Comparison of ENCODE assay signal across 8 cellular contexts in the genomic region with DNA sequence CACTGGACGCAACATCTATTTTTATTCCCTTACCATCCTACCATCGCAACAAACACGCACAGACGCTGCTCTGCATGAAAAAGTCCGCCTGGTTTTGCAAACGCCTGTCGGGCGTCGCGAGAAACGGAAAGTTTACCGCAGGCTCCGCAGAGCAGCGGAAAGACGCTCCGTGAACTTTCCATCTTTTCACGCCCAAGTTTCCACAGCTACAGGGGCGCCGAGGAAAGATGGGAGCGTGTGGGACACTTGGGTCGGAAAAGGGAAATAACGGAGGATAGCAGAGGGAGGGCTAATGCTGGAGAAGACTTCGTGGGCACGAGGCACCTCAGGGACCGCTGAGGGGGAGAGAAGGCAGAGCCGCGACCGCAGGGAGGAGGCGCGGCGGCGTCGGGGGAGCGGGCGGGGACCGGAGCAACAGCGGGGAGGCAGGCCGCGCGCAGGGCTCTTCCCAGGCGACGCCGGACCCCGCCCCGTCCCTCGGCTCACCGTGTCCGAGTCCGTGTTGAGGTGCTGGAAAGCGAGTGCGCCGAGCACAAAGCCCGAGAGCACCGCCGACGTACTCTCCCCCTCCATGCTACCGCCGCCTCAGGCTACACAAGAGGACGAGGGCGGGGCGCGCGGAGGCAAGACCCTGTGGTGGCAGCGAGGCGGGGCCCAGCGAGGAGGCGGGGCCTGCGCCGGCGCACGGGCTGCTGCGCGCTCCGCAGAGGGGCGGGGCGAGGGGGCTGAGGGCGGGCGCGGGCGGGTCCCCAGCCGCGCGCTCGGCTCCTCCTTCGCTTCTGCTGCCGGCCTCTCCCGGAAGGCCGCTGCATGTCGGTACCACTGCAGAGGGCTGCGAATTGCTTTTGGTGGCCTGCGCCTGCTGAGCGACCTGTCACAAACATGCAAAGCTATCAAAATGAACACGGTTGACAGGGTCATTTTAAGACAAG. TPM values are rescaled to one million over a fixed set of nuclear protein-coding genes. Genes with fewer than 3 reads are reported as not detected.
DNase-seq lines count a peak whose midpoint lies in the region; ATAC-seq, FAIRE-seq and TF ChIP-seq lines count a peak whose summit lies in the region.

A gene (minus strand): TSS at position 601 of the 932 bp plus-strand sequence. CDS start 28 bp downstream, at position 573.

- H3K36me3 ChIP-seq in right atrium auricular region: no peaks in the 10 kb centered on the region

- H3K9me3 ChIP-seq in T-helper 17 cell (ENCODE audit: control insufficient read depth, low read length, poor library complexity, severe bottlenecking): no peaks in the 10 kb centered on the region
- H3K9me3 ChIP-seq in right atrium auricular region: no peaks in the 10 kb centered on the region

- H3K4me3 ChIP-seq in right atrium auricular region: peak within 1 kb of the TSS; percentile 64 to 70

- TF ChIP-seq CTCF in right atrium auricular region (IDR thresholded peaks at IDR 0.05): no peak

- DNase-seq in NCI-H1694 treated with DMSO at 0.1 percent for 48 hours (lab: John Stamatoyannopoulos, UW): peak; percentile 79
- peak; percentile 93 to 98 (median 96) for DNase-seq in T-helper 17 cell
- DNase-seq in anterior cingulate cortex (lab: John Stamatoyannopoulos, UW): peak; percentile 56 to 96 (median 90)
- peak; percentile 91 for DNase-seq in right atrium auricular region (ENCODE audit: low spot score)
- peak; percentile 64 for DNase-seq in pulmonary artery endothelial cell (ENCODE audit: low read depth, low spot score)
- DNase-seq in urothelium cell line (ENCODE audit: low spot score): peak; percentile 98

- H3K4me1 ChIP-seq in right atrium auricular region: peaks cover 0 to 13% of the 10 kb centered on the region in 2 donors

- no peaks in the 10 kb centered on the region for H3K27me3 ChIP-seq in right atrium auricular region

- H3K27ac ChIP-seq in right atrium auricular region: peak within 1 kb of the TSS; percentile 80 to 90

- H3K27me3 Mint-ChIP-seq in T-helper 17 cell: no peaks in the 10 kb centered on the region

- FAIRE-seq in urothelium cell line (lab: Jason Lieb, UNC): peak; percentile 61

- no peaks in the 10 kb centered on the region for H3K36me3 Mint-ChIP-seq in T-helper 17 cell (ENCODE audit: low read depth)

- H3K4me3 Mint-ChIP-seq in T-helper 17 cell: peak within 1 kb of the TSS; percentile 99

- H3K27ac Mint-ChIP-seq in T-helper 17 cell: peak within 1 kb of the TSS; percentile 93

- peak; percentile 87 for ATAC-seq in GM18499 (IDR thresholded peaks at IDR 0.05; ENCODE audit: insufficient read depth, unreplicated experiment)
- peak; percentile 96 for ATAC-seq in HG02938 (IDR thresholded peaks at IDR 0.05; ENCODE audit: unreplicated experiment)
- ATAC-seq in T-helper 17 cell: peak; percentile 93

- peaks cover 23% of the 10 kb centered on the region for H3K4me1 Mint-ChIP-seq in T-helper 17 cell

RNA-seq across cellular contexts. Expression of the gene that starts here (rescaled TPM):
- total RNA-seq in T-helper 17 cell: 10 to 100 TPM; 16.6 to 17.6 TPM
- total RNA-seq in right atrium auricular region: 1 to 10 TPM; 3.8 to 5.7 TPM
- total RNA-seq in pulmonary artery endothelial cell: 23.6 and 26.4 TPM in 2 replicates

Comparison
In these comparisons a context has a peak if more than half of its experiments do, and no peak if none do; other contexts are left out.
1. Peak in every context shown above with its lines: DNase-seq, ATAC-seq, H3K4me3 ChIP-seq and H3K27ac ChIP-seq.